Comparison of ENCODE assay signal across 1 cellular context in the genomic region with DNA sequence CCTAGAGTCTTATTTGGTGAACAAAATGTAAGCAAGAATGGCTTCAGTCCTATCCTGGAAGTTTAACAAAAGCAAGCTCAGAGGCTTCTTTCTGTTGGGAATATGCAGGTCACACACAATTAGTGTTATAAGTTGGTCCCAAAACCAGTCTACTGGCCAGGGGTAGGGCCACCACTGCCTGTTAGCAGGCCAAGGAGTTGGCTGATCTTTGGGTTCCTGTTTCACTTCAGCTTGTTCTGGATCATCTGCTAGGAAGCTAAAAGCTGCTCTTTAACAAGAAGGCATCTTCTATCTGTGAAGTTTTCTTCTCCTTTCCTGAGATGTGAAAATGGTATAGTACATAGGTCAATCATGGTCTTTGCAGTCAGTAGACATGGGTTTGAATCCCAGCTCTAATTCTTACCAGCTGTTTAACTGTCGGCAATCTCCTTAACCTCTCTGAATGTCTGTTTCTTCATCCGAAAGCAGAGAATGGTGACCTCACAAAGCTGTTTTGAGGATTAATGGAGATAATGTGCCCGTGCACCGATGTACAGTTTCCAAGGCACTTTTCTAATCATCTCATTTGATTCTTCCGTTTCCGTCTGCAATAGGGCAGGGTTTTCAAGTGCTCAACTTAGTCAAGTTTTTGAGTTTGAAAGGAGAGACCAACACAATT.
A peak's percentile ranks its signal among the peaks of the same experiment; 100 is the strongest.
TF ChIP-seq lines count a peak whose summit lies in the region.

No MANE protein-coding gene starts in this region.

TF ChIP-seq in GM12878, 131 proteins besides CTCF, POLR2A, EP300 and RAD21 (continued from another document):
- TF ChIP-seq, protein P1, sequence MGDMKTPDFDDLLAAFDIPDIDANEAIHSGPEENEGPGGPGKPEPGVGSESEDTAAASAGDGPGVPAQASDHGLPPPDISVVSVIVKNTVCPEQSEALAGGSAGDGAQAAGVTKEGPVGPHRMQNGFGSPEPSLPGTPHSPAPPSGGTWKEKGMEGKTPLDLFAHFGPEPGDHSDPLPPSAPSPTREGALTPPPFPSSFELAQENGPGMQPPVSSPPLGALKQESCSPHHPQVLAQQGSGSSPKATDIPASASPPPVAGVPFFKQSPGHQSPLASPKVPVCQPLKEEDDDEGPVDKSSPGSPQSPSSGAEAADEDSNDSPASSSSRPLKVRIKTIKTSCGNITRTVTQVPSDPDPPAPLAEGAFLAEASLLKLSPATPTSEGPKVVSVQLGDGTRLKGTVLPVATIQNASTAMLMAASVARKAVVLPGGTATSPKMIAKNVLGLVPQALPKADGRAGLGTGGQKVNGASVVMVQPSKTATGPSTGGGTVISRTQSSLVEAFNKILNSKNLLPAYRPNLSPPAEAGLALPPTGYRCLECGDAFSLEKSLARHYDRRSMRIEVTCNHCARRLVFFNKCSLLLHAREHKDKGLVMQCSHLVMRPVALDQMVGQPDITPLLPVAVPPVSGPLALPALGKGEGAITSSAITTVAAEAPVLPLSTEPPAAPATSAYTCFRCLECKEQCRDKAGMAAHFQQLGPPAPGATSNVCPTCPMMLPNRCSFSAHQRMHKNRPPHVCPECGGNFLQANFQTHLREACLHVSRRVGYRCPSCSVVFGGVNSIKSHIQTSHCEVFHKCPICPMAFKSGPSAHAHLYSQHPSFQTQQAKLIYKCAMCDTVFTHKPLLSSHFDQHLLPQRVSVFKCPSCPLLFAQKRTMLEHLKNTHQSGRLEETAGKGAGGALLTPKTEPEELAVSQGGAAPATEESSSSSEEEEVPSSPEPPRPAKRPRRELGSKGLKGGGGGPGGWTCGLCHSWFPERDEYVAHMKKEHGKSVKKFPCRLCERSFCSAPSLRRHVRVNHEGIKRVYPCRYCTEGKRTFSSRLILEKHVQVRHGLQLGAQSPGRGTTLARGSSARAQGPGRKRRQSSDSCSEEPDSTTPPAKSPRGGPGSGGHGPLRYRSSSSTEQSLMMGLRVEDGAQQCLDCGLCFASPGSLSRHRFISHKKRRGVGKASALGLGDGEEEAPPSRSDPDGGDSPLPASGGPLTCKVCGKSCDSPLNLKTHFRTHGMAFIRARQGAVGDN (IDR thresholded peaks at IDR 0.05), result 0 out of 2 replicates have a peak, but pooled peaks have one; percentile 23
